In the genomic region with DNA sequence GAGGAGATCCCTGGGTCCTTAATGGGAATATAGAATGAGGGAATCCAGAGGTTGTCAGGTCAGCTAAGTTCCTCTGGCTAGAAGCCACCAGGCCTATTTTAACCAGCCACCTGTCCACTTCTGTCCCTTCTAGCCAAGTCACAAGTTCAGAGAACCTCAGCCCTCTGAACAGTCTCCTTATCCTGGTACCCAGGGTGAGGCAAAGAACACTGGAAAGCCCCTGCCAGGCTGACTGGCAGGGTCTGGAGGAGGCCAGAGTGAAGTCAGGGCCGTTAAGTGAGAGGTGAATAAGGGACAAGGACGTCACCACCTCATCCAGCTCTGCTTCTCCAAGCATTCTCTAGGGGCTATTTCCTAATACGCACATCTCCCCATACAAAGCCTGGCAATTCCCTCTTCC, we compare ENCODE assay signal across 10 cellular contexts. TPM values are rescaled to one million over a fixed set of nuclear protein-coding genes. Genes with fewer than 3 reads are reported as not detected.
DNase-seq lines count a peak whose midpoint lies in the region; ATAC-seq, FAIRE-seq and TF ChIP-seq lines count a peak whose summit lies in the region.
"Had no signal": no experiment of that assay in that cellular context is flagged by ENCODE, and none has a peak within 500 bp of the region (broad histone marks: within the 10 kb centered on the region; RNA-seq: fewer than 3 reads in every experiment).

No MANE protein-coding gene starts in this region.

- peak overlapping the region; percentile 89 for H3K4me2 ChIP-seq in GM12878 (ENCODE audit: control insufficient read depth, insufficient read depth)

- no peaks in the 10 kb centered on the region for H3K27me3 Mint-ChIP-seq in stimulated activated naive B cell treated with anti-CD40 and anti-IgM and Interleukin-4, amounts not matched to agents 10 μg/mL and 1 μg/mL and 100 μg/mL, for 72 hours
- H3K27me3 Mint-ChIP-seq: effector memory CD8-positive, alpha-beta T cell had no signal

- peaks cover 38 to 43% of the 10 kb centered on the region in 2 donors for H3K36me3 Mint-ChIP-seq in stimulated activated naive B cell treated with anti-CD40 and anti-IgM and Interleukin-4, amounts not matched to agents 10 μg/mL and 1 μg/mL and 100 μg/mL, for 72 hours

- RAD21 ChIA-PET in GM12878 (lab: Charles Lee; ENCODE audit: unreplicated experiment): interaction anchor here (1.2 kb wide), 2 partner anchors 8 to 634 kb away, joined by 3 to 9 read pairs; no protein-coding TSS in a partner anchor

- BruUV-seq in GM12878 (replicated peaks; lab: Mats Ljungman, UMichigan): no TSS peak

- TF ChIP-seq RAD21 in GM12878 (IDR thresholded peaks at IDR 0.05; ENCODE audit: insufficient read depth, low read depth, low read length): no peak

- H3K9me3 Mint-ChIP-seq in stimulated activated naive B cell treated with anti-CD40 and anti-IgM and Interleukin-4, amounts not matched to agents 10 μg/mL and 1 μg/mL and 100 μg/mL, for 72 hours: no peaks in the 10 kb centered on the region
- H3K9me3 Mint-ChIP-seq: effector memory CD8-positive, alpha-beta T cell had no signal

- H3K9me3 ChIP-seq in heart right ventricle (no peaks in the 10 kb centered on the region), GM12878 (replicated peaks; ENCODE audit: control insufficient read depth, insufficient read depth, low read length) (no peaks in the 10 kb centered on the region)

- H4K20me1 ChIP-seq in GM12878 (ENCODE audit: control insufficient read depth, insufficient read depth): no peaks in the 10 kb centered on the region

- H3K27ac Mint-ChIP-seq in stimulated activated naive B cell treated with anti-CD40 and anti-IgM and Interleukin-4, amounts not matched to agents 10 μg/mL and 1 μg/mL and 100 μg/mL, for 72 hours: peak overlapping the region; percentile 16

- H3K79me2 ChIP-seq in GM12878 (ENCODE audit: control insufficient read depth, insufficient read depth, low read length): peaks cover 60% of the 10 kb centered on the region

- H3K4me1 Mint-ChIP-seq in stimulated activated naive B cell treated with anti-CD40 and anti-IgM and Interleukin-4, amounts not matched to agents 10 μg/mL and 1 μg/mL and 100 μg/mL, for 72 hours: peaks cover 26 to 60% of the 10 kb centered on the region in 2 donors

- ATAC-seq in heart right ventricle (no peak), left cardiac atrium (no peak), GM12878 (no peak)
- no peak for ATAC-seq in stimulated activated naive B cell treated with anti-CD40 and anti-IgM and Interleukin-4, amounts not matched to agents 10 μg/mL and 1 μg/mL and 100 μg/mL, for 72 hours (replicated peaks)
- ATAC-seq: effector memory CD8-positive, alpha-beta T cell had no signal

- no peak overlapping the region for H2AFZ ChIP-seq in GM12878 (ENCODE audit: control insufficient read depth, low read depth, low read length)

- peaks cover 0 to 42% (median 15%) of the 10 kb centered on the region in 9 donors for H3K36me3 ChIP-seq in heart right ventricle
- H3K36me3 ChIP-seq in GM12878 (ENCODE audit: control insufficient read depth in 2 of 2, insufficient read depth in 2 of 2, low read length in 1 of 2): peaks cover 8 to 19% of the 10 kb centered on the region in 2 experiments; a peak in 3 of 4 replicates

- in situ Hi-C loops in GM12878 (cut with MboI): no loop called here

- CTCF ChIA-PET in GM12878 (lab: Yijun Ruan, JAX): interaction anchor here (1.0 to 3.2 kb wide), 4 partner anchors 9 to 49 kb away, joined by 3 to 18 read pairs (median 8); partner anchors contain the start of genes ACADVL, DLG4 and PHF23

- peaks cover 13 to 56% (median 43%) of the 10 kb centered on the region in 9 donors for H3K4me1 ChIP-seq in heart right ventricle
- peaks cover 10% of the 10 kb centered on the region for H3K4me1 ChIP-seq in GM12878 (ENCODE audit: control insufficient read depth, insufficient read depth, low read length)

- H3K9ac ChIP-seq in GM12878 (ENCODE audit: control insufficient read depth, insufficient read depth, low read length): peak overlapping the region; percentile 91

- DNase-seq in heart right ventricle (no peak), left cardiac atrium (no peak), GM12878 (ENCODE audit: low read depth, low spot score) (no peak), NCI-H1694 (lab: John Stamatoyannopoulos, UW) (no peak), NCI-H82 (lab: John Stamatoyannopoulos, UW) (no peak)
- no peak for DNase-seq in stimulated activated naive B cell treated with anti-CD40 and anti-IgM and Interleukin-4, amounts not matched to agents 10 μg/mL and 1 μg/mL and 100 μg/mL, for 72 hours
- DNase-seq: effector memory CD8-positive, alpha-beta T cell; Kasumi-1; NCI-H510A had no signal

- H3K27me3 ChIP-seq in heart right ventricle (no peaks in the 10 kb centered on the region), GM12878 (replicated peaks in 1 of 2; ENCODE audit: control insufficient read depth in 2 of 2, insufficient read depth in 2 of 2, low read length in 1 of 2) (no peaks in the 10 kb centered on the region)

- no peak for TF ChIP-seq EP300 in GM12878 (IDR thresholded peaks at IDR 0.05; ENCODE audit: borderline replicate concordance in 1 of 2, control insufficient read depth in 1 of 2, low read depth in 2 of 2, low read length in 2 of 2)

- 43 to 52% methylated on average over 3 of the region's 3 CpGs for WGBS in heart right ventricle, 2 donors
- whole genome bisulfite sequencing in GM12878 (ENCODE audit: insufficient coverage, insufficient replicate concordance, low lambda C conversion rate, missing lambda C conversion rate): 55% methylated on average over 3 of the region's 3 CpGs

- H3K4me3 ChIP-seq in heart right ventricle (no peak overlapping the region), GM12878 (peak overlapping the region; percentile 90)

- SMC1A ChIA-PET in GM12878 (lab: Charles Lee; ENCODE audit: uncharacterized antibody, unreplicated experiment): interaction anchor here (1.2 to 3.6 kb wide), 3 partner anchors 8 to 28 kb away, joined by 5 to 26 read pairs (median 16); partner anchors contain the start of genes ACADVL, GABARAP and PHF23

- POLR2A ChIA-PET in GM12878 (lab: Charles Lee): interaction anchor here (1.1 to 4.4 kb wide), 5 partner anchors 9 to 81 kb away, joined by 4 to 99 read pairs (median 7); partner anchors contain the start of genes ACADVL, DLG4, DVL2 and GABARAP

- intact Hi-C loops in heart right ventricle (cut with DNase I): no loop called here
- intact Hi-C loops in left cardiac atrium (cut with DNase I): no loop called here
- intact Hi-C loops in GM12878 (cut with micrococcal nuclease; ENCODE audit: unreplicated experiment): no loop called here

- no peak for TF ChIP-seq POLR2A in GM12878 (IDR thresholded peaks at IDR 0.05; ENCODE audit: low read depth, low read length)

- H3K27ac ChIP-seq in heart right ventricle (peak overlapping the region in 8 of 10 donors; percentile 33 to 100 (median 96)), GM12878 (ENCODE audit: control insufficient read depth, insufficient read depth) (peak overlapping the region; percentile 87)

- TF ChIP-seq CTCF in heart right ventricle (IDR thresholded peaks at IDR 0.05) (no peak), GM12878 (IDR thresholded peaks at IDR 0.05 in 2 of 3, conservative IDR thresholded peaks at IDR 0.05 in 1 of 3; ENCODE audit: control insufficient read depth in 2 of 3, extremely low read depth in 1 of 3, insufficient read depth in 1 of 3, low read depth in 3 of 3, low read length in 3 of 3) (no peak)

- H3K4me3 Mint-ChIP-seq in stimulated activated naive B cell treated with anti-CD40 and anti-IgM and Interleukin-4, amounts not matched to agents 10 μg/mL and 1 μg/mL and 100 μg/mL, for 72 hours: peak overlapping the region in 1 of 2 donors; percentile 98

- FAIRE-seq in GM12878 (lab: Jason Lieb, UNC): no peak
- FAIRE-seq: GM12892 had no signal

RNA-seq across cellular contexts. Expression of gene CTDNEP1, which starts 2.7 kb away (rescaled TPM):
- total RNA-seq in heart right ventricle: 100 to 1,000 TPM in 8 of 10 donors, 10 to 100 TPM in 2; 94.6 to 135 (median 110) TPM
- polyA plus RNA-seq in heart right ventricle: 100 to 1,000 TPM in 1 of 2 donors, 10 to 100 TPM in 1; 56.3 to 116 TPM
- 100 to 1,000 TPM; 116 to 118 TPM for total RNA-seq in left cardiac atrium
- total RNA-seq in GM12878 (2013; cell fraction: nucleolus; rRNA removed): 36.7 and 47.2 TPM in 2 replicates
- 31.4 and 32.2 TPM in 2 replicates for total RNA-seq in GM12878 (2014; rRNA removed)
- total RNA-seq in GM12878 (2014; rRNA removed; fragmentation: Illumina TruSeq; extraction: Trizol): 23.7 and 27.3 TPM in 2 replicates
- 142 TPM in 2 replicates for total RNA-seq in GM12878 (2021)
- 85.0 TPM for polyA plus RNA-seq in GM12878 (2011; ENCODE audit: low read depth)
- 82.7 and 111 TPM in 2 replicates for polyA plus RNA-seq in GM12878 (2011; rRNA removed)
- 142 and 154 TPM in 2 replicates for polyA plus RNA-seq in GM12878 (2011; cell fraction: cytosol; rRNA removed)
- polyA plus RNA-seq in GM12878 (2011; cell fraction: nucleus; rRNA removed): 145 and 146 TPM in 2 replicates
- 152 and 229 TPM in 2 replicates for polyA plus RNA-seq in GM12878 (2012)
- 167 and 176 TPM in 2 replicates for polyA plus RNA-seq in GM12878 (2014; fragmentation: Illumina TruSeq; extraction: Trizol)
- polyA plus RNA-seq in GM12878 (2014; fragmentation: Nextera tagmentation; extraction: Ambion mirVana): 10 to 100 TPM; 24.5 to 29.2 TPM
- 96.0 and 118 TPM in 2 replicates for polyA plus RNA-seq in GM12878 (2014; rRNA removed)
- polyA plus RNA-seq in GM12878 (2016; fragmentation: Nextera tagmentation; extraction: Ambion mirVana): 10 to 100 TPM; 25.7 to 26.7 TPM
- polyA minus RNA-seq in GM12878 (2011; rRNA and poly(A)+ RNA removed): 106 and 150 TPM in 2 replicates
- polyA minus RNA-seq in GM12878 (2011; cell fraction: cytosol; rRNA and poly(A)+ RNA removed): 62.8 and 85.6 TPM in 2 replicates
- polyA minus RNA-seq in GM12878 (2011; cell fraction: nucleus; rRNA and poly(A)+ RNA removed): 37.8 and 51.6 TPM in 2 replicates

RNA-seq across cellular contexts. Expression of gene ELP5, which starts 3.2 kb away (rescaled TPM):
- total RNA-seq in heart right ventricle: 100 to 1,000 TPM in 1 of 10 donors, 10 to 100 TPM in 9; 30.8 to 110 (median 54.8) TPM
- polyA plus RNA-seq in heart right ventricle: 10 to 100 TPM; 29.0 to 41.4 TPM
- total RNA-seq in left cardiac atrium: 10 to 100 TPM; 68.3 to 93.8 TPM
- total RNA-seq in GM12878 (2013; cell fraction: nucleolus; rRNA removed): 21.0 and 29.2 TPM in 2 replicates
- 63.5 and 66.4 TPM in 2 replicates for total RNA-seq in GM12878 (2014; rRNA removed)
- 35.0 and 41.1 TPM in 2 replicates for total RNA-seq in GM12878 (2014; rRNA removed; fragmentation: Illumina TruSeq; extraction: Trizol)
- 67.4 and 71.0 TPM in 2 replicates for total RNA-seq in GM12878 (2021)
- polyA plus RNA-seq in GM12878 (2011; ENCODE audit: low read depth): 47.5 TPM
- polyA plus RNA-seq in GM12878 (2011; rRNA removed): 53.9 and 76.9 TPM in 2 replicates
- polyA plus RNA-seq in GM12878 (2011; cell fraction: cytosol; rRNA removed): 111 and 114 TPM in 2 replicates
- polyA plus RNA-seq in GM12878 (2011; cell fraction: nucleus; rRNA removed): 92.0 and 98.7 TPM in 2 replicates
- 55.4 and 70.3 TPM in 2 replicates for polyA plus RNA-seq in GM12878 (2012)
- 45.8 and 68.9 TPM in 2 replicates for polyA plus RNA-seq in GM12878 (2014; fragmentation: Illumina TruSeq; extraction: Trizol)
- 10 to 100 TPM; 81.8 to 94.7 TPM for polyA plus RNA-seq in GM12878 (2014; fragmentation: Nextera tagmentation; extraction: Ambion mirVana)
- polyA plus RNA-seq in GM12878 (2014; rRNA removed): 78.0 and 79.8 TPM in 2 replicates
- polyA plus RNA-seq in GM12878 (2016; fragmentation: Nextera tagmentation; extraction: Ambion mirVana): 100 to 1,000 TPM; 102 to 109 TPM
- polyA minus RNA-seq in GM12878 (2011; rRNA and poly(A)+ RNA removed): 46.3 and 74.0 TPM in 2 replicates
- polyA minus RNA-seq in GM12878 (2011; cell fraction: cytosol; rRNA and poly(A)+ RNA removed): 23.4 and 24.3 TPM in 2 replicates
- polyA minus RNA-seq in GM12878 (2011; cell fraction: nucleus; rRNA and poly(A)+ RNA removed): 18.0 and 25.8 TPM in 2 replicates

RNA-seq across cellular contexts. Expression of gene GABARAP, which starts 6.6 kb away (rescaled TPM):
- total RNA-seq in heart right ventricle: 100 to 1,000 TPM; 440 to 567 (median 501) TPM
- 100 to 1,000 TPM; 540 to 733 TPM for polyA plus RNA-seq in heart right ventricle
- 100 to 1,000 TPM; 459 to 475 TPM for total RNA-seq in left cardiac atrium
- 11.4 and 13.4 TPM in 2 replicates for total RNA-seq in GM12878 (2013; cell fraction: nucleolus; rRNA removed)
- 127 and 134 TPM in 2 replicates for total RNA-seq in GM12878 (2014; rRNA removed)
- total RNA-seq in GM12878 (2014; rRNA removed; fragmentation: Illumina TruSeq; extraction: Trizol): 157 and 164 TPM in 2 replicates
- 256 and 259 TPM in 2 replicates for total RNA-seq in GM12878 (2021)
- 230 TPM for polyA plus RNA-seq in GM12878 (2011; ENCODE audit: low read depth)
- polyA plus RNA-seq in GM12878 (2011; rRNA removed): 187 and 223 TPM in 2 replicates
- 230 and 389 TPM in 2 replicates for polyA plus RNA-seq in GM12878 (2011; cell fraction: cytosol; rRNA removed)
- 97.8 and 122 TPM in 2 replicates for polyA plus RNA-seq in GM12878 (2011; cell fraction: nucleus; rRNA removed)
- polyA plus RNA-seq in GM12878 (2012): 348 and 349 TPM in 2 replicates
- 613 and 739 TPM in 2 replicates for polyA plus RNA-seq in GM12878 (2014; fragmentation: Illumina TruSeq; extraction: Trizol)
- 100 to 1,000 TPM; 314 to 340 TPM for polyA plus RNA-seq in GM12878 (2014; fragmentation: Nextera tagmentation; extraction: Ambion mirVana)
- 236 and 238 TPM in 2 replicates for polyA plus RNA-seq in GM12878 (2014; rRNA removed)
- polyA plus RNA-seq in GM12878 (2016; fragmentation: Nextera tagmentation; extraction: Ambion mirVana): 100 to 1,000 TPM; 433 to 444 TPM
- 144 and 161 TPM in 2 replicates for polyA minus RNA-seq in GM12878 (2011; rRNA and poly(A)+ RNA removed)
- polyA minus RNA-seq in GM12878 (2011; cell fraction: cytosol; rRNA and poly(A)+ RNA removed): 52.9 and 65.4 TPM in 2 replicates
- 29.0 and 33.7 TPM in 2 replicates for polyA minus RNA-seq in GM12878 (2011; cell fraction: nucleus; rRNA and poly(A)+ RNA removed)

RNA-seq across cellular contexts. Expression of gene PHF23, which starts 9.6 kb away (rescaled TPM):
- total RNA-seq in heart right ventricle (10 to 100 TPM; 17.7 to 24.5 (median 22.6) TPM), left cardiac atrium (10 to 100 TPM; 18.5 to 27.5 TPM), GM12878 (2014; rRNA removed) (35.7 and 38.0 TPM in 2 replicates), GM12878 (2014; rRNA removed; fragmentation: Illumina TruSeq; extraction: Trizol) (35.6 and 37.5 TPM in 2 replicates), GM12878 (2021) (34.0 and 39.2 TPM in 2 replicates)
- polyA plus RNA-seq in heart right ventricle (10 to 100 TPM; 16.1 to 25.0 TPM), GM12878 (2011; rRNA removed) (21.7 and 29.7 TPM in 2 replicates), GM12878 (2014; fragmentation: Illumina TruSeq; extraction: Trizol) (72.7 and 84.8 TPM in 2 replicates), GM12878 (2014; fragmentation: Nextera tagmentation; extraction: Ambion mirVana) (10 to 100 TPM in 1 of 2 experiments, 1 to 10 TPM in 1; 8.2 to 17.7 TPM), GM12878 (2014; rRNA removed) (38.1 and 41.6 TPM in 2 replicates), GM12878 (2016; fragmentation: Nextera tagmentation; extraction: Ambion mirVana) (10 to 100 TPM; 26.4 to 31.1 TPM)
- 10.6 and 11.8 TPM in 2 replicates for total RNA-seq in GM12878 (2013; cell fraction: nucleolus; rRNA removed)
- 22.1 TPM for polyA plus RNA-seq in GM12878 (2011; ENCODE audit: low read depth)
- polyA plus RNA-seq in GM12878 (2011; cell fraction: cytosol; rRNA removed): 27.3 and 27.9 TPM in 2 replicates
- polyA plus RNA-seq in GM12878 (2011; cell fraction: nucleus; rRNA removed): 15.7 and 19.7 TPM in 2 replicates
- polyA plus RNA-seq in GM12878 (2012): 25.1 and 26.9 TPM in 2 replicates
- 20.7 and 28.0 TPM in 2 replicates for polyA minus RNA-seq in GM12878 (2011; rRNA and poly(A)+ RNA removed)
- 12.2 and 13.2 TPM in 2 replicates for polyA minus RNA-seq in GM12878 (2011; cell fraction: cytosol; rRNA and poly(A)+ RNA removed)
- polyA minus RNA-seq in GM12878 (2011; cell fraction: nucleus; rRNA and poly(A)+ RNA removed): 6.8 and 8.7 TPM in 2 replicates

RNA-seq across cellular contexts. Expression of gene CLDN7, which starts 13.5 kb away (rescaled TPM):
- 1 to 10 TPM in 3 of 10 donors, under 1 TPM in 7; 0.39 to 2.5 (median 0.80) TPM for total RNA-seq in heart right ventricle
- polyA plus RNA-seq in heart right ventricle: 1 to 10 TPM; 1.3 to 1.6 TPM
- total RNA-seq in left cardiac atrium: 1 to 10 TPM; 2.1 to 4.9 TPM
- 1.2 and 1.5 TPM in 2 replicates for total RNA-seq in GM12878 (2013; cell fraction: nucleolus; rRNA removed)
- total RNA-seq in GM12878 (2014; rRNA removed): 0.87 TPM in 1 of 2 replicates, not detected in the other
- total RNA-seq in GM12878 (2014; rRNA removed; fragmentation: Illumina TruSeq; extraction: Trizol): 0.32 and 0.36 TPM in 2 replicates
- total RNA-seq in GM12878 (2021): 0.61 and 1.3 TPM in 2 replicates
- polyA plus RNA-seq in GM12878 (2011; ENCODE audit: low read depth): not detected
- polyA plus RNA-seq in GM12878 (2011; rRNA removed): not detected in 2 replicates
- 0.08 and 0.16 TPM in 2 replicates for polyA plus RNA-seq in GM12878 (2011; cell fraction: cytosol; rRNA removed)
- 0.25 TPM in 1 of 2 replicates, not detected in the other for polyA plus RNA-seq in GM12878 (2011; cell fraction: nucleus; rRNA removed)
- polyA plus RNA-seq in GM12878 (2012): 0.54 and 0.72 TPM in 2 replicates
- 0.19 and 0.25 TPM in 2 replicates for polyA plus RNA-seq in GM12878 (2014; fragmentation: Illumina TruSeq; extraction: Trizol)
- polyA plus RNA-seq in GM12878 (2014; fragmentation: Nextera tagmentation; extraction: Ambion mirVana): under 1 TPM in 1 of 2 experiments, not detected in 1; 0.19 TPM
- 0.49 and 0.94 TPM in 2 replicates for polyA plus RNA-seq in GM12878 (2014; rRNA removed)
- polyA plus RNA-seq in GM12878 (2016; fragmentation: Nextera tagmentation; extraction: Ambion mirVana): not detected
- polyA minus RNA-seq in GM12878 (2011; rRNA and poly(A)+ RNA removed): not detected in 2 replicates
- not detected in 2 replicates for polyA minus RNA-seq in GM12878 (2011; cell fraction: cytosol; rRNA and poly(A)+ RNA removed)
- polyA minus RNA-seq in GM12878 (2011; cell fraction: nucleus; rRNA and poly(A)+ RNA removed): not detected in 2 replicates
